35 cellular contexts compared by ENCODE assay signal in genomic region chr17:82705756-82706155, GRCh38.
"Had no signal": no experiment of that assay in that cellular context is flagged by ENCODE, and none has a peak within 500 bp of the region (broad histone marks: within the 10 kb centered on the region; RNA-seq: fewer than 3 reads in every experiment).

No MANE protein-coding gene starts in this region.

- H3K4me1 ChIP-seq: adrenal gland, body of pancreas, breast epithelium had no signal

- H3K27ac ChIP-seq: adrenal gland, body of pancreas, brain microvascular endothelial cell, breast epithelium, VCaP had no signal

- ATAC-seq: activated CD8-positive, alpha-beta T cell treated with anti-CD3 and anti-CD28 coated beads for 36 hours; activated naive CD4-positive, alpha-beta T cell treated with anti-CD3 and anti-CD28 coated beads, Interleukin-2, amount 50 U/mL, for 72 hours; activated T-cell treated with anti-CD3 and anti-CD28 coated beads, Interleukin-2, amount 50 U/mL, for 4 hours; activated T-cell treated with anti-CD3 and anti-CD28 coated beads, Interleukin-2, amount 50 U/mL, for 72 hours; activated T-helper 17 cell treated with anti-CD3 and anti-CD28 coated beads, Interleukin-2, amount 50 U/mL, for 72 hours; body of pancreas had no signal

- H3K27me3 ChIP-seq: adrenal gland, body of pancreas, brain microvascular endothelial cell, breast epithelium had no signal

- FAIRE-seq: astrocyte, TTC549 had no signal

- DNase-seq: activated B cell treated with CpG ODN at 0.5 μM for 24 hours; activated CD4-positive, alpha-beta memory T cell treated with anti-CD3 and anti-CD28 coated beads for 36 hours; activated CD4-positive, alpha-beta T cell treated with anti-CD3 and anti-CD28 coated beads for 4 hours; activated CD4-positive, alpha-beta T cell treated with anti-CD3 and anti-CD28 coated beads, Interleukin-2, amount 10 ng/mL, durations not matched to agents 24 days and 14 days; activated CD4-positive, alpha-beta T cell treated with anti-CD3 and anti-CD28 coated beads, Interleukin-2, amount 50 U/mL, for 1 hour; activated CD4-positive, alpha-beta T cell treated with anti-CD3 and anti-CD28 coated beads, Interleukin-2, amount 50 U/mL, for 4 hours; activated CD4-positive, CD25-positive, alpha-beta regulatory T cell treated with anti-CD3 and anti-CD28 coated beads, Interleukin-2, amount 50 U/mL, for 72 hours; activated CD8-positive, alpha-beta memory T cell treated with anti-CD3 and anti-CD28 coated beads, Interleukin-2, amount 50 U/mL, for 4 hours; activated CD8-positive, alpha-beta T cell treated with anti-CD3 and anti-CD28 coated beads for 36 hours; activated effector memory CD4-positive, alpha-beta T cell treated with anti-CD3 and anti-CD28 coated beads, Interleukin-2, amount 50 U/mL, for 16 hours; activated gamma-delta T cell treated with Interleukin-2 at 50 U/mL for 16 hours; activated naive CD4-positive, alpha-beta T cell; activated naive CD4-positive, alpha-beta T cell treated with anti-CD3 and anti-CD28 coated beads for 36 hours; activated naive CD4-positive, alpha-beta T cell treated with anti-CD3 and anti-CD28 coated beads, Interleukin-2, amount 50 U/mL, for 16 hours; activated naive CD8-positive, alpha-beta T cell treated with anti-CD3 and anti-CD28 coated beads for 36 hours; activated T-cell treated with anti-CD3 and anti-CD28 coated beads for 4 hours; activated T-cell treated with anti-CD3 and anti-CD28 coated beads, Interleukin-2, amount 50 U/mL, for 1 hour; activated T-cell treated with anti-CD3 and anti-CD28 coated beads, Interleukin-2, amount 50 U/mL, for 4 hours; activated T-cell treated with anti-CD3 and anti-CD28 coated beads, Interleukin-2, amount 50 U/mL, for 72 hours; adrenal gland; amniotic stem cell; aorta; body of pancreas; brain microvascular endothelial cell; caudate nucleus; cerebellar nuclear complex; T-helper 1 cell; T-helper 2 cell; T-helper 9 cell had no signal

- H3K9me3 ChIP-seq: adrenal gland, body of pancreas, breast epithelium had no signal

- H3K36me3 ChIP-seq: adrenal gland, brain microvascular endothelial cell, breast epithelium had no signal

- H3K4me3 ChIP-seq: adrenal gland, body of pancreas, breast epithelium had no signal
